In the genomic region with DNA sequence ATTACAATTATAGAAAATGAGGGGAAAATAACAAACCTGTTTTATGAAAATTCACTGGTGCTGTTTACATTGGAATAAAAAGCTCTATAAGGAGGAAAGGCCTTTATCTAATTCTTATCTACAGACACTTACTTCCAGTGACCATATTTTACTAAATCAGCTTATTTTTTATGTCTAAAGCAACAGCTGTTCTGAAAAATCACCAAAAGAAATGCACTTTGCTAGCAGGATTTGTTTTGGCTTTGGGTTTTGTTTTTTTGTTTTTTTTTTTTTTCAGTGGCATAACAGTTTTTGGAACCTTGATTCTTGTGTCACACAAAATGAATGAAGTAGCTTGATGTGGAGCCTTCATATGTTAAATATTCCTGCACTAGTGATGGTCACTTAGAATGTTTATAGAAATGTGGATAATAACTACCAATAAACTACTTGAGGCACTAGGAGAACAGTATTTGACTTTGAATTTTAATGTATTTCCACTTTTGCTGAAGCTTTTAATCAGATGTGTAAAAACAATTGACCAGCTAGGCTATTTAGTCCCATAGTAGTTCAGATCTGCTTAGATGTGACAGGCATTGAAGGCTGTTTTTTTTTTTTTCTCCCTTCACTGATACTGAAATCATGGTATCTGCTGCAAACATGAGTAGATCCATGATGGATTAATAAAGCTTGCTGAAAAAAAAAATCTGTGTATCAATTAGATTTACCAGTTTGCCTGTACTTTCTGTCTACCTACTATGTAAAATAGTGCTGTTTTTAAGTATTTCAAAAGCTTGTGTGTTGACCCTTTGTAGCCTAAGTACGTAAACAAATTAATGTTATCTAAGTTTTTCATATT, we compare ENCODE assay signal across 13 cellular contexts. TPM values are rescaled to one million over a fixed set of nuclear protein-coding genes. Genes with fewer than 3 reads are reported as not detected.
A peak's percentile ranks its signal among the peaks of the same experiment; 100 is the strongest.
DNase-seq lines count a peak whose midpoint lies in the region; ATAC-seq and TF ChIP-seq lines count a peak whose summit lies in the region.
"Had no signal": no experiment of that assay in that cellular context is flagged by ENCODE, and none has a peak within 500 bp of the region (broad histone marks: within the 10 kb centered on the region; RNA-seq: fewer than 3 reads in every experiment).

No MANE protein-coding gene starts in this region.

- DNase-seq in HFFc6 (no peak), stomach (no peak), GM19240 (ENCODE audit: insufficient read length, low spot score) (no peak)
- DNase-seq in stimulated activated CD8-positive, alpha-beta memory T cell treated with anti-CD3 and anti-CD28 coated beads, Interleukin-4, amount 100 ng/mL, for 48 hours, result no peak
- DNase-seq: activated CD4-positive, alpha-beta T cell treated with anti-CD3 and anti-CD28 coated beads, Interleukin-2, amount 10 ng/mL, durations not matched to agents 24 days and 14 days; activated naive CD4-positive, alpha-beta T cell treated with Interleukin-2 at 50 U/mL for 16 hours; COR-L47; KBM-7; NCI-H226; SIG-M5 had no signal

- H3K36me3 Mint-ChIP-seq in HFFc6 (ENCODE audit: low read depth) (peaks cover 19% of the 10 kb centered on the region), brain (peaks cover 5% of the 10 kb centered on the region)

- no peak overlapping the region for H3K27ac Mint-ChIP-seq in HFFc6
- peak overlapping the region in 3 of 5 experiments; percentile 47 to 95 (median 64) for H3K27ac Mint-ChIP-seq in brain
- H3K27ac Mint-ChIP-seq: activated CD4-positive, alpha-beta T cell treated with anti-CD3 and anti-CD28 coated beads, Interleukin-2, amount 10 ng/mL, durations not matched to agents 24 days and 14 days had no signal

- 69 to 95% (median 79%) methylated on average over 1 of the region's 1 CpG for WGBS in stomach, 5 donors

- no peaks in the 10 kb centered on the region for H3K9me3 ChIP-seq in iPS-20b (ENCODE audit: insufficient read depth, low read depth, low read length)
- H3K9me3 ChIP-seq in stomach, result no peaks in the 10 kb centered on the region

- no peak for TF ChIP-seq CTCF in HFFc6 (IDR thresholded peaks at IDR 0.05)
- no peak for TF ChIP-seq CTCF in brain (conservative IDR thresholded peaks at IDR 0.05)
- TF ChIP-seq CTCF in stomach (IDR thresholded peaks at IDR 0.05), result no peak

- no peak for TF ChIP-seq POLR2A in stomach (IDR thresholded peaks at IDR 0.05)

- H3K4me3 Mint-ChIP-seq in HFFc6 (peak overlapping the region; percentile 90), brain (peak overlapping the region; percentile 90 to 99 (median 94))
- H3K4me3 Mint-ChIP-seq: activated CD4-positive, alpha-beta T cell treated with anti-CD3 and anti-CD28 coated beads, Interleukin-2, amount 10 ng/mL, durations not matched to agents 24 days and 14 days had no signal

- ATAC-seq in GM18870 (IDR thresholded peaks at IDR 0.05; ENCODE audit: unreplicated experiment), result no peak

- H3K4me1 ChIP-seq in iPS-20b (ENCODE audit: insufficient read depth, low read length), result peaks cover 14% of the 10 kb centered on the region; the same call in 1 of the 2 replicates
- H3K4me1 ChIP-seq in stomach, result peaks cover 5 to 60% (median 28%) of the 10 kb centered on the region in 4 donors

- H3K4me3 ChIP-seq in iPS-20b (ENCODE audit: low read length), result peak overlapping the region; percentile 69
- peak overlapping the region; percentile 64 to 97 (median 86) for H3K4me3 ChIP-seq in stomach

- H3K4me1 Mint-ChIP-seq in HFFc6 (ENCODE audit: low read depth) (peaks cover 41% of the 10 kb centered on the region), brain (peaks cover 72% of the 10 kb centered on the region)

- H3K9me3 Mint-ChIP-seq in HFFc6 (no peaks in the 10 kb centered on the region), brain (peaks cover 0 to 3% (median 0%) of the 10 kb centered on the region in 5 experiments)
- H3K9me3 Mint-ChIP-seq: activated CD4-positive, alpha-beta T cell treated with anti-CD3 and anti-CD28 coated beads, Interleukin-2, amount 10 ng/mL, durations not matched to agents 24 days and 14 days had no signal

- TF ChIP-seq EP300 in stomach (IDR thresholded peaks at IDR 0.05), result no peak

- H3K27me3 ChIP-seq in iPS-20b (ENCODE audit: insufficient read depth, low read length) (no peaks in the 10 kb centered on the region), stomach (no peaks in the 10 kb centered on the region)

- H3K27me3 Mint-ChIP-seq in HFFc6 (ENCODE audit: insufficient read depth) (no peaks in the 10 kb centered on the region), brain (peaks cover 17% of the 10 kb centered on the region)
- H3K27me3 Mint-ChIP-seq: activated CD4-positive, alpha-beta T cell treated with anti-CD3 and anti-CD28 coated beads, Interleukin-2, amount 10 ng/mL, durations not matched to agents 24 days and 14 days had no signal

- H3K27ac ChIP-seq in iPS-20b (ENCODE audit: low read length) (no peak overlapping the region), stomach (peak overlapping the region in 2 of 5 donors; percentile 2 to 26)

- intact Hi-C loops in stomach (cut with DNase I; ENCODE audit: low total_unique reads), result no loop called here

- H3K36me3 ChIP-seq in iPS-20b (ENCODE audit: insufficient read depth, low read depth, low read length) (no peaks in the 10 kb centered on the region), stomach (no peaks in the 10 kb centered on the region)

- peak overlapping the region; percentile 52 for H3K9ac ChIP-seq in iPS-20b (ENCODE audit: low read depth, low read length)

RNA-seq across cellular contexts. Expression of gene ARL4A, which starts 2.8 kb away (rescaled TPM):
- total RNA-seq in HFFc6 (2021; fragmentation: NEBNext Ultra II Directional; extraction: Animal tissue kit (Norgen Biotek cat#: 25700)), result 10 to 100 TPM; 12.5 to 15.5 (median 14.7) TPM
- 9.9 TPM for polyA plus RNA-seq in brain (ENCODE audit: insufficient read depth, low read depth, low replicate concordance)
- 10 to 100 TPM in 4 of 5 donors, 1 to 10 TPM in 1; 1.2 to 55.4 (median 17.4) TPM for total RNA-seq in stomach
- 10 to 100 TPM; 25.4 to 46.5 (median 37.3) TPM for polyA plus RNA-seq in stomach
